21 cellular contexts compared by ENCODE assay signal in genomic region chr10:108782411-108782810, GRCh38.
DNase-seq lines count a peak whose midpoint lies in the region; ATAC-seq and TF ChIP-seq lines count a peak whose summit lies in the region.
"Had no signal": no experiment of that assay in that cellular context is flagged by ENCODE, and none has a peak within 500 bp of the region (broad histone marks: within the 10 kb centered on the region; RNA-seq: fewer than 3 reads in every experiment).

No MANE protein-coding gene starts in this region.

- H3K9me3 Mint-ChIP-seq in T-helper 2 cell treated with Interferon-gamma antibody and Interleukin-4, amounts not matched to agents 5 μg/mL and 100 μg/mL, for 36 hours: peaks cover 22% of the 10 kb centered on the region

- DNase-seq in SK-N-SH (no peak), M059J (ENCODE audit: low read depth) (peak; percentile 40), amniotic epithelial cell (ENCODE audit: low read depth) (peak; percentile 31), trophoblast cell (no peak), dorsolateral prefrontal cortex (no peak), DMS53 (lab: John Stamatoyannopoulos, UW) (no peak)
- no peak for DNase-seq in T-helper 2 cell treated with Interferon-gamma antibody and Interleukin-4, amounts not matched to agents 5 μg/mL and 100 μg/mL, for 36 hours (ENCODE audit: low spot score)
- DNase-seq: CD8-positive, alpha-beta memory T cell; Karpas-422; NCI-H1694; NCI-H2081; NCI-H2171 treated with DMSO at 0.1 percent for 48 hours; NCI-H524 treated with DMSO at 0.1 percent for 48 hours; NCI-H82 had no signal

- H2AK5ac ChIP-seq in trophoblast cell (ENCODE audit: low read length): no peak overlapping the region

- H3K4me3 ChIP-seq in SK-N-SH (ENCODE audit: low read depth in 2 of 2, low read length in 1 of 2) (no peak overlapping the region), trophoblast cell (ENCODE audit: low read depth, low read length) (no peak overlapping the region), dorsolateral prefrontal cortex (no peak overlapping the region)
- H3K4me3 ChIP-seq: GM12878, HAP-1, SJSA1 had no signal

- H3K79me1 ChIP-seq in trophoblast cell (ENCODE audit: low read length): no peaks in the 10 kb centered on the region

- no peak overlapping the region for H3K27ac Mint-ChIP-seq in T-helper 2 cell treated with Interferon-gamma antibody and Interleukin-4, amounts not matched to agents 5 μg/mL and 100 μg/mL, for 36 hours
- H3K27ac Mint-ChIP-seq: CD8-positive, alpha-beta memory T cell had no signal

- H3F3A ChIP-seq in SK-N-SH (replicated peaks; ENCODE audit: insufficient read depth): peaks cover under 1% of the 10 kb centered on the region

- no peak for TF ChIP-seq EP300 in SK-N-SH (IDR thresholded peaks at IDR 0.05; ENCODE audit: borderline replicate concordance in 1 of 2, low read depth in 1 of 2, low read length in 1 of 2)

- H3K18ac ChIP-seq in trophoblast cell (ENCODE audit: low read length): no peak overlapping the region

- H3K4me1 Mint-ChIP-seq in T-helper 2 cell treated with Interferon-gamma antibody and Interleukin-4, amounts not matched to agents 5 μg/mL and 100 μg/mL, for 36 hours (ENCODE audit: low read depth): no peaks in the 10 kb centered on the region
- H3K4me1 Mint-ChIP-seq: CD8-positive, alpha-beta memory T cell had no signal

- H2BK120ac ChIP-seq in trophoblast cell (ENCODE audit: insufficient read depth, low read length, poor library complexity): no peak overlapping the region

- no peak overlapping the region for H4K91ac ChIP-seq in trophoblast cell (ENCODE audit: low read depth, low read length)

- H4K12ac ChIP-seq in trophoblast cell (ENCODE audit: low read depth, low read length): no peak overlapping the region

- no peaks in the 10 kb centered on the region for H3K27me3 ChIP-seq in SK-N-SH (ENCODE audit: insufficient read depth)
- no peaks in the 10 kb centered on the region for H3K27me3 ChIP-seq in trophoblast cell (ENCODE audit: insufficient read depth, low read length)
- H3K27me3 ChIP-seq in dorsolateral prefrontal cortex: peaks cover 0 to 7% (median 0%) of the 10 kb centered on the region in 45 donors
- H3K27me3 ChIP-seq: SJSA1 had no signal

- no peak overlapping the region for H2BK5ac ChIP-seq in trophoblast cell (ENCODE audit: low read depth, low read length, poor library complexity)

- H3K4ac ChIP-seq in trophoblast cell (ENCODE audit: low read depth, low read length): no peak overlapping the region

- WGBS in SK-N-SH (ENCODE audit: low lambda C conversion rate): 49% methylated on average over 3 of the region's 3 CpGs
- no CpG with 5 or more reads among the region's 3 CpGs for WGBS in trophoblast cell (ENCODE audit: extremely low coverage, insufficient coverage, insufficient read length)

- POLR2A ChIA-PET in SK-N-SH (lab: Yijun Ruan, JAX): no interaction called here

- H2AFZ ChIP-seq in SK-N-SH (ENCODE audit: low read depth) (no peak overlapping the region), trophoblast cell (ENCODE audit: insufficient read depth, low read length, poor library complexity) (no peak overlapping the region)

- H3K23ac ChIP-seq in trophoblast cell (ENCODE audit: low read length): no peak overlapping the region

- H3K14ac ChIP-seq in trophoblast cell (ENCODE audit: low read length): no peak overlapping the region

- H3K9me3 ChIP-seq in SK-N-SH (no peaks in the 10 kb centered on the region), trophoblast cell (ENCODE audit: insufficient read depth, low read depth, low read length) (peaks cover 2% of the 10 kb centered on the region)
- H3K9me3 ChIP-seq: HAP-1 had no signal

- no peaks in the 10 kb centered on the region for H3K36me3 Mint-ChIP-seq in T-helper 2 cell treated with Interferon-gamma antibody and Interleukin-4, amounts not matched to agents 5 μg/mL and 100 μg/mL, for 36 hours (ENCODE audit: low read depth)
- H3K36me3 Mint-ChIP-seq: CD8-positive, alpha-beta memory T cell had no signal

- no peak overlapping the region for H2BK12ac ChIP-seq in trophoblast cell (ENCODE audit: low read length)

- H3K27ac ChIP-seq in SK-N-SH (ENCODE audit: low read depth in 2 of 2, low read length in 1 of 2) (peak overlapping the region in 1 of 2 experiments; percentile 11; a peak in 1 of 4 replicates), trophoblast cell (ENCODE audit: low read depth, low read length) (no peak overlapping the region), dorsolateral prefrontal cortex (no peak overlapping the region)
- H3K27ac ChIP-seq: 22Rv1, C4-2B, SJSA1 had no signal

- H3K4me2 ChIP-seq in SK-N-SH (no peak overlapping the region), trophoblast cell (ENCODE audit: low read length) (no peak overlapping the region)

- ATAC-seq in SK-N-SH treated with all-trans-retinoic acid at 6 μM for 48 hours: no peak
- ATAC-seq: GM12878, Right ventricle myocardium inferior had no signal

- no peaks in the 10 kb centered on the region for H3K79me2 ChIP-seq in SK-N-SH (ENCODE audit: insufficient read depth)
- H3K79me2 ChIP-seq in trophoblast cell (ENCODE audit: control insufficient read depth, insufficient read depth, low read length, poor library complexity): no peaks in the 10 kb centered on the region

- intact Hi-C loops in dorsolateral prefrontal cortex (cut with DNase I): no loop called here

- TF ChIP-seq CTCF in SK-N-SH (IDR thresholded peaks at IDR 0.05): no peak
- no peak for TF ChIP-seq CTCF in dorsolateral prefrontal cortex (IDR thresholded peaks at IDR 0.05 in 54 of 56, conservative IDR thresholded peaks at IDR 0.05 in 2 of 56; ENCODE audit: low read depth in 1 of 56, partially characterized antibody in 56 of 56)

- H3K36me3 ChIP-seq in SK-N-SH (replicated peaks in 1 of 2; ENCODE audit: control insufficient read depth in 1 of 2, insufficient read depth in 2 of 2, low read length in 1 of 2) (no peaks in the 10 kb centered on the region), trophoblast cell (ENCODE audit: control insufficient read depth in 1 of 2, insufficient read depth in 2 of 2, low read length in 2 of 2) (no peaks in the 10 kb centered on the region)
- H3K36me3 ChIP-seq: HAP-1, SJSA1 had no signal

- no peak overlapping the region for H3K4me3 Mint-ChIP-seq in T-helper 2 cell treated with Interferon-gamma antibody and Interleukin-4, amounts not matched to agents 5 μg/mL and 100 μg/mL, for 36 hours
- H3K4me3 Mint-ChIP-seq: CD8-positive, alpha-beta memory T cell had no signal

- H3K27me3 Mint-ChIP-seq in T-helper 2 cell treated with Interferon-gamma antibody and Interleukin-4, amounts not matched to agents 5 μg/mL and 100 μg/mL, for 36 hours (ENCODE audit: low read depth): no peaks in the 10 kb centered on the region
- H3K27me3 Mint-ChIP-seq: CD8-positive, alpha-beta memory T cell had no signal

- CTCF ChIA-PET in SK-N-SH (lab: Yijun Ruan, JAX): no interaction called here

- TF ChIP-seq RAD21 in SK-N-SH (IDR thresholded peaks at IDR 0.05; ENCODE audit: low read length): no peak

- no peaks in the 10 kb centered on the region for H3K4me1 ChIP-seq in SK-N-SH (ENCODE audit: control insufficient read depth in 1 of 2, insufficient read depth in 2 of 2, low read depth in 1 of 2, low read length in 1 of 2)
- no peaks in the 10 kb centered on the region for H3K4me1 ChIP-seq in trophoblast cell (ENCODE audit: control insufficient read depth in 1 of 2, insufficient read depth in 2 of 2, low read length in 2 of 2)
- H3K4me1 ChIP-seq: HAP-1, SJSA1 had no signal

- no peaks in the 10 kb centered on the region for H4K20me1 ChIP-seq in SK-N-SH (ENCODE audit: insufficient read depth)

- no peaks in the 10 kb centered on the region for H3K9me2 ChIP-seq in SK-N-SH

- H3K9ac ChIP-seq in SK-N-SH (no peak overlapping the region), trophoblast cell (ENCODE audit: low read length) (no peak overlapping the region)

- H4K8ac ChIP-seq in trophoblast cell (ENCODE audit: low read depth, low read length): no peak overlapping the region

TF ChIP-seq in SK-N-SH, 30 proteins besides CTCF, POLR2A, EP300 and RAD21:
- TF ChIP-seq POLR2AphosphoS5 (IDR thresholded peaks at IDR 0.05; ENCODE audit: low read depth, low read length) (no peak), TCF12 (IDR thresholded peaks at IDR 0.05) (peak; percentile 15; the same call in 1 of the 2 replicates)

TF ChIP-seq in SK-N-SH treated with all-trans-retinoic acid at 6 μM for 48 hours, 23 proteins besides CTCF, POLR2A, EP300 and RAD21 (continues in another document):
- TF ChIP-seq SNAI2 (CRISPR knock-in tag; IDR thresholded peaks at IDR 0.05): no peak
- TF ChIP-seq PPARA (CRISPR knock-in tag; IDR thresholded peaks at IDR 0.05; ENCODE audit: borderline replicate concordance): no peak
- no peak for TF ChIP-seq BACH2 (CRISPR knock-in tag; IDR thresholded peaks at IDR 0.05; ENCODE audit: borderline replicate concordance)
- TF ChIP-seq ZC3H10 (CRISPR knock-in tag; IDR thresholded peaks at IDR 0.05): no peak
- TF ChIP-seq ESRRG (CRISPR knock-in tag; IDR thresholded peaks at IDR 0.05): no peak
- TF ChIP-seq CREB5 (CRISPR knock-in tag; IDR thresholded peaks at IDR 0.05; ENCODE audit: low read depth): no peak
- no peak for TF ChIP-seq ZNF565 (CRISPR knock-in tag; conservative IDR thresholded peaks at IDR 0.05; ENCODE audit: low read depth)
- no peak for TF ChIP-seq CSRNP3 (CRISPR knock-in tag; IDR thresholded peaks at IDR 0.05)

Comparison
In these comparisons a context has a peak if more than half of its experiments do, and no peak if none do; other contexts are left out.
1. DNase-seq: peak in M059J (single experiment) and amniotic epithelial cell (single experiment); none in SK-N-SH (single experiment), trophoblast cell (0 of 2), dorsolateral prefrontal cortex (0 of 10), DMS53 (single experiment) and T-helper 2 cell treated with Interferon-gamma antibody and Interleukin-4, amounts not matched to agents 5 μg/mL and 100 μg/mL, for 36 hours (single experiment).